8 cellular contexts compared by ENCODE assay signal in the genomic region with DNA sequence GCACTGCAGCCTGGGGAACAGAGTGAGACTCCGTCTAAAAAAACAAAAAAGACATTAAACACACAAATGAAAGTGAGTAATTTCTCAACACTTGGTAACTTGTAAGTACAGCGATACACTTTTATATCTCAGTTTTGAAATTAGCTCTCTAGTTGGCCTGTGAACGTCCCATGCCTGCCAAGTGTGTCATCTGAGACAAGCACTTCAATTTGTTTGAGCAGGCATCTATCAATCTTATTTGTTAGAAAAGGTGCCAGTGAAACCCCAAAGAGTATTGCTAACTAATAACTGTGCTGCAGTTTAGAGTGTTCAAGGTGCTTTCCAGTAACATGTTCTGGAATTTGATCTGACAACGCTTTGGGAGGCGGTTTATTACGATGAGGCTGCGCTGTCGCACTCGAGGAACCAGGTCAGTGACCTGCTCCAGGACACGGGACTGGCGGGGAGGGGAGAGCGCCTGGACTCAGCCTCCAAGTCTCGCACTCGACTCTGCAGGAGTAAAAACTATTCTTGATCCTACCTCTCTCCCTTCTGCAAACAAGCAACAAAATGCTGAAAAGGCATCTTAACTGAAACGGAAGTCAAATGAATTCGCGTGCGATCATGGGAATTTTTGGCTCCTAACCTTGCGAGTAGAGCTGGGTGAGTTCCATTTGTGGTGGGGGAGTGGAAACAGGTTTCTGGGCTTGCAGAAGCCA. TPM values are rescaled to one million over a fixed set of nuclear protein-coding genes. Genes with fewer than 3 reads are reported as not detected.
DNase-seq lines count a peak whose midpoint lies in the region; ATAC-seq and TF ChIP-seq lines count a peak whose summit lies in the region.

No MANE protein-coding gene starts in this region.

- no peaks in the 10 kb centered on the region for H3K36me3 ChIP-seq in CD4-positive, CD25-positive, alpha-beta regulatory T cell (ENCODE audit: control insufficient read depth, insufficient read depth, low read length)
- H3K36me3 ChIP-seq in muscle layer of colon (ENCODE audit: insufficient read depth, low read length) (no peaks in the 10 kb centered on the region), transverse colon (no peaks in the 10 kb centered on the region)

- DNase-seq in CD4-positive, CD25-positive, alpha-beta regulatory T cell, result peak in 1 of 3 donors; percentile 22
- DNase-seq in HFFc6 (peak; percentile 31), T-cell (peak in 7 of 34 experiments; percentile 0 to 37 (median 24)), erythroblast (lab: John Stamatoyannopoulos, UW) (peak; percentile 46 to 47), transverse colon (peak; percentile 74)

- H3K27me3 Mint-ChIP-seq in CD4-positive, CD25-positive, alpha-beta regulatory T cell, result peaks cover 1% of the 10 kb centered on the region
- H3K27me3 Mint-ChIP-seq in HFFc6 (ENCODE audit: insufficient read depth), result peaks cover 4% of the 10 kb centered on the region
- peaks cover 0 to 2% of the 10 kb centered on the region in 2 donors for H3K27me3 Mint-ChIP-seq in T-cell

- peak overlapping the region; percentile 51 for H3K27ac ChIP-seq in CD4-positive, CD25-positive, alpha-beta regulatory T cell (ENCODE audit: insufficient read depth, low read length, poor library complexity, severe bottlenecking)
- H3K27ac ChIP-seq in muscle layer of colon (ENCODE audit: low read depth, low read length), result peak overlapping the region; percentile 57
- H3K27ac ChIP-seq in transverse colon, result peak overlapping the region; percentile 92 to 97 (median 96)

- H3K27ac Mint-ChIP-seq in CD4-positive, CD25-positive, alpha-beta regulatory T cell, result peak overlapping the region; percentile 86 to 95 (median 94)
- H3K27ac Mint-ChIP-seq in HFFc6, result peak overlapping the region; percentile 95
- H3K27ac Mint-ChIP-seq in T-cell, result peak overlapping the region; percentile 90

- peaks cover 16% of the 10 kb centered on the region for H3K4me1 ChIP-seq in CD4-positive, CD25-positive, alpha-beta regulatory T cell (ENCODE audit: control insufficient read depth, insufficient read depth, low read length, poor library complexity, severe bottlenecking)
- H3K4me1 ChIP-seq in muscle layer of colon (ENCODE audit: insufficient read depth, low read length) (peaks cover 18% of the 10 kb centered on the region), transverse colon (peaks cover 5 to 25% (median 14%) of the 10 kb centered on the region in 4 donors)

- peak overlapping the region; percentile 42 for H3K9ac ChIP-seq in muscle layer of colon (ENCODE audit: low read length)

- CTCF ChIA-PET in T-cell (lab: Charles Lee), result interaction anchor here in 1 of 2 donors (0.5 kb wide), 1 partner anchor 78 kb away, joined by 3 read pairs; no protein-coding TSS in a partner anchor

- H3K36me3 Mint-ChIP-seq in CD4-positive, CD25-positive, alpha-beta regulatory T cell, result no peaks in the 10 kb centered on the region
- H3K36me3 Mint-ChIP-seq in HFFc6 (ENCODE audit: low read depth), result peaks cover 26% of the 10 kb centered on the region
- H3K36me3 Mint-ChIP-seq in T-cell, result no peaks in the 10 kb centered on the region

- intact Hi-C loops in transverse colon (cut with DNase I; ENCODE audit: low total_unique reads), result no loop called here

- TF ChIP-seq EP300 in transverse colon (IDR thresholded peaks at IDR 0.05; ENCODE audit: low read depth), result no peak

- WGBS in transverse colon (ENCODE audit: low coverage in 1 of 2), 2 donors, result 12 to 18% methylated on average over 15 to 19 of the region's 19 CpGs

- no peak for ATAC-seq in CD4-positive, CD25-positive, alpha-beta regulatory T cell (ENCODE audit: low read depth in 2 of 2)
- no peak for ATAC-seq in T-cell (replicated peaks in 1 of 4)
- ATAC-seq in GM18502 (IDR thresholded peaks at IDR 0.05; ENCODE audit: poor library complexity, unreplicated experiment), result no peak
- ATAC-seq in GM19395 (IDR thresholded peaks at IDR 0.05; ENCODE audit: unreplicated experiment), result no peak

- no peaks in the 10 kb centered on the region for H3K27me3 ChIP-seq in CD4-positive, CD25-positive, alpha-beta regulatory T cell (ENCODE audit: control insufficient read depth, insufficient read depth, low read length)
- H3K27me3 ChIP-seq in muscle layer of colon (ENCODE audit: control insufficient read depth in 1 of 2, insufficient read depth in 2 of 2, low read length in 2 of 2) (no peaks in the 10 kb centered on the region), transverse colon (no peaks in the 10 kb centered on the region)

- peak; percentile 25 for TF ChIP-seq POLR2A in erythroblast (IDR thresholded peaks at IDR 0.05; ENCODE audit: low read length)
- TF ChIP-seq POLR2A in transverse colon (IDR thresholded peaks at IDR 0.05), result no peak

- peaks cover 14 to 27% (median 15%) of the 10 kb centered on the region in 4 donors for H3K4me1 Mint-ChIP-seq in CD4-positive, CD25-positive, alpha-beta regulatory T cell
- H3K4me1 Mint-ChIP-seq in HFFc6 (ENCODE audit: low read depth) (peaks cover 38% of the 10 kb centered on the region), T-cell (peaks cover 19 to 30% (median 26%) of the 10 kb centered on the region in 3 donors)

- peak overlapping the region; percentile 72 for H3K4me3 ChIP-seq in CD4-positive, CD25-positive, alpha-beta regulatory T cell (ENCODE audit: low read depth, low read length)
- peak overlapping the region; percentile 66 to 70 for H3K4me3 ChIP-seq in muscle layer of colon (ENCODE audit: low read depth in 1 of 2, low read length in 2 of 2)
- peak overlapping the region; percentile 55 to 99 (median 86) for H3K4me3 ChIP-seq in transverse colon

- H3K9me3 Mint-ChIP-seq in CD4-positive, CD25-positive, alpha-beta regulatory T cell, result peaks cover 0 to 3% (median 0%) of the 10 kb centered on the region in 7 donors
- H3K9me3 Mint-ChIP-seq in HFFc6 (no peaks in the 10 kb centered on the region), T-cell (no peaks in the 10 kb centered on the region)

- TF ChIP-seq CTCF in HFFc6 (IDR thresholded peaks at IDR 0.05) (no peak), transverse colon (IDR thresholded peaks at IDR 0.05) (no peak)

- in situ Hi-C loops in transverse colon (cut with MboI; ENCODE audit: low pct_ligation_motif_present in 1 of 4, low pct_unique_long_range_greater_than_20kb in 1 of 4, low sequenced_read_pairs in 3 of 4), result no loop called here

- no peaks in the 10 kb centered on the region for H3K9me3 ChIP-seq in CD4-positive, CD25-positive, alpha-beta regulatory T cell (ENCODE audit: control insufficient read depth in 2 of 2, low read length in 2 of 2)
- H3K9me3 ChIP-seq in muscle layer of colon (ENCODE audit: low read length), result no peaks in the 10 kb centered on the region
- H3K9me3 ChIP-seq in transverse colon, result no peaks in the 10 kb centered on the region

- H3K4me3 Mint-ChIP-seq in CD4-positive, CD25-positive, alpha-beta regulatory T cell, result peak overlapping the region; percentile 88 to 95 (median 90)
- H3K4me3 Mint-ChIP-seq in HFFc6 (peak overlapping the region; percentile 99), T-cell (peak overlapping the region; percentile 86 to 92 (median 89))

- POLR2A ChIA-PET in T-cell (lab: Charles Lee), result no interaction called here

RNA-seq across cellular contexts. Expression of gene SPIN1, which starts 1.1 kb away (rescaled TPM):
- total RNA-seq in CD4-positive, CD25-positive, alpha-beta regulatory T cell, result 21.4 TPM
- 10 to 100 TPM; 15.0 to 21.4 (median 17.7) TPM for polyA plus RNA-seq in CD4-positive, CD25-positive, alpha-beta regulatory T cell
- 100 to 1,000 TPM in 5 of 6 experiments, 10 to 100 TPM in 1; 97.2 to 131 (median 119) TPM for total RNA-seq in HFFc6 (2021; fragmentation: NEBNext Ultra II Directional; extraction: Animal tissue kit (Norgen Biotek cat#: 25700))
- total RNA-seq in T-cell (10 to 100 TPM; 24.8 to 35.0 (median 29.4) TPM), transverse colon (10 to 100 TPM; 33.7 to 72.4 (median 57.3) TPM)
